13 cellular contexts compared by ENCODE assay signal in the genomic region with DNA sequence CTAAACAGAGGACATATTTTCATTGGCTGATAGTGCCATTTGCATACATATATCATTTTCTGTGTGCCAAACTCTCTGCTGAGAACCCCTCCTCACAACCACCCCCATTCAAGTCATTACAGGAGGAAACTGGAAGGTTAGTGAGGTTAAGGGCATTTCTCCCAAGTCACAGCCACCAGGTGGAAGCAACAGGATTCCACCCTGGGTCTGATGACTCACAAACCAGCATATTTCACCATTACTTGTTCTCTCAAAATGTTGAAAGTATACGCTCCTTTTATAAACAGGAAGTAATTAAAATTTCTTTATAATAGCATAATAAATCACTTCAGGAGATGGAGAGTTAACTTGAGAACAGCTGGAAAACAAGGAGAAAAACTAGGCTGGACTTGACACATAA.
A peak's percentile ranks its signal among the peaks of the same experiment; 100 is the strongest.
DNase-seq lines count a peak whose midpoint lies in the region; ATAC-seq, FAIRE-seq and TF ChIP-seq lines count a peak whose summit lies in the region.
"Had no signal": no experiment of that assay in that cellular context is flagged by ENCODE, and none has a peak within 500 bp of the region (broad histone marks: within the 10 kb centered on the region; RNA-seq: fewer than 3 reads in every experiment).

No MANE protein-coding gene starts in this region.

- H3K27ac ChIP-seq in SJCRH30, result no peak overlapping the region; the same call in 1 of the 2 replicates
- H3K27ac ChIP-seq: pancreas had no signal

- no peaks in the 10 kb centered on the region for H3K36me3 ChIP-seq in SJCRH30
- H3K36me3 ChIP-seq: pancreas had no signal

- ATAC-seq in HG02763 (IDR thresholded peaks at IDR 0.05; ENCODE audit: unreplicated experiment), result no peak
- ATAC-seq: left colon, pancreas had no signal

- no peak for FAIRE-seq in urothelium cell line (lab: Jason Lieb, UNC)
- FAIRE-seq: pancreas had no signal

- H3K4me1 ChIP-seq in SJCRH30, result peaks cover 24% of the 10 kb centered on the region
- H3K4me1 ChIP-seq: pancreas had no signal

- peak; percentile 9 for DNase-seq in SKM-1 treated with dmso at 0.1 percent for 144 hours (lab: John Stamatoyannopoulos, UW; ENCODE audit: unreplicated experiment)
- no peak for DNase-seq in SKM-1 (lab: John Stamatoyannopoulos, UW; ENCODE audit: unreplicated experiment)
- peak; percentile 43 to 57 for DNase-seq in SJCRH30
- DNase-seq in fibroblast of pulmonary artery (ENCODE audit: low read depth), result peak; percentile 14
- DNase-seq in urothelium cell line (ENCODE audit: low spot score), result peak; percentile 65
- no peak for DNase-seq in effector CD8-positive, alpha-beta T cell (lab: John Stamatoyannopoulos, UW)
- no peak for DNase-seq in NCI-H524 treated with DMSO at 0.1 percent for 48 hours (lab: John Stamatoyannopoulos, UW)
- DNase-seq: activated CD4-positive, alpha-beta T cell treated with anti-CD3 and anti-CD28 coated beads, Interleukin-2, amount 50 U/mL, for 48 hours; activated naive CD4-positive, alpha-beta T cell treated with Interleukin-2 at 50 U/mL for 16 hours; left colon; pancreas; substantia nigra had no signal

- H3K4me3 ChIP-seq in SJCRH30, result no peak overlapping the region
- H3K4me3 ChIP-seq in fibroblast of pulmonary artery (replicated peaks; ENCODE audit: low read depth, low read length), result no peak overlapping the region
- H3K4me3 ChIP-seq: pancreas had no signal

- no peak for TF ChIP-seq CTCF in fibroblast of pulmonary artery (IDR thresholded peaks at IDR 0.05; ENCODE audit: low read length, missing control alignments)

- peaks cover 2% of the 10 kb centered on the region; the same call in 1 of the 2 replicates for H3K9me3 ChIP-seq in SJCRH30 (replicated peaks)
- H3K9me3 ChIP-seq: pancreas had no signal

- no peaks in the 10 kb centered on the region for H3K27me3 ChIP-seq in SJCRH30
- H3K27me3 ChIP-seq: pancreas had no signal

Comparison
In these comparisons a context has a peak if more than half of its experiments do, and no peak if none do; other contexts are left out.
1. DNase-seq: peak in SKM-1 treated with dmso at 0.1 percent for 144 hours (single experiment), SJCRH30 (2 of 2), fibroblast of pulmonary artery (single experiment) and urothelium cell line (single experiment); none in SKM-1 (single experiment), effector CD8-positive, alpha-beta T cell (single experiment) and NCI-H524 treated with DMSO at 0.1 percent for 48 hours (single experiment).